In the genomic region with DNA sequence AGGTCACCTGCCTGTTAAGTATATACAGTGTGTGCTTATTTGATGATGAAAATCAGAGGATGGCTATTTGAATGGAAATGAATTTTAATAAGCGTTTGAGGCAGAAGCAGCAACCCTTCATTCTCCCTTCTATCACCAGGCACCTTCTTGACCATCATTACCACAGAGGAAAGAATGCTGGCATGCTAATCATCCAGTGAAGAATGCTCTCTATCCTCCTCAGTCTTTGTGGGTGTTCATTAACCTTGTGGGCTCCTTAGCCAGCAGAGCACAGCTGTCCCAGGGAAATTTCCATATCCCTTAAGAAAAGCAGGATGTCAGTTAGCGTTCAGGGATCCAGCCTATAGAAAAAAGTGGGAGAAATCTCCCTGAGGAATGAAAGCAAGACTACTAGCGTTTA, we compare ENCODE assay signal across 1 cellular context.
TF ChIP-seq lines count a peak whose summit lies in the region.

No MANE protein-coding gene starts in this region.

TF ChIP-seq in GM23338, 12 proteins besides CTCF, POLR2A, EP300 and RAD21 (continued from another document):
- TF ChIP-seq ZNF462 (CRISPR knock-in tag; IDR thresholded peaks at IDR 0.05) (peak; percentile 95), EZH2phosphoT487 (IDR thresholded peaks at IDR 0.05; ENCODE audit: unreplicated experiment) (no peak), ZNF114 (CRISPR knock-in tag; IDR thresholded peaks at IDR 0.05) (no peak), POLR2AphosphoS5 (IDR thresholded peaks at IDR 0.05; ENCODE audit: low read depth) (0 out of 2 replicates have a peak, but pooled peaks have one; percentile 18), NANOG (IDR thresholded peaks at IDR 0.05; ENCODE audit: borderline replicate concordance) (0 out of 2 replicates have a peak, but pooled peaks have one; percentile 41)
- TF ChIP-seq, protein P1, sequence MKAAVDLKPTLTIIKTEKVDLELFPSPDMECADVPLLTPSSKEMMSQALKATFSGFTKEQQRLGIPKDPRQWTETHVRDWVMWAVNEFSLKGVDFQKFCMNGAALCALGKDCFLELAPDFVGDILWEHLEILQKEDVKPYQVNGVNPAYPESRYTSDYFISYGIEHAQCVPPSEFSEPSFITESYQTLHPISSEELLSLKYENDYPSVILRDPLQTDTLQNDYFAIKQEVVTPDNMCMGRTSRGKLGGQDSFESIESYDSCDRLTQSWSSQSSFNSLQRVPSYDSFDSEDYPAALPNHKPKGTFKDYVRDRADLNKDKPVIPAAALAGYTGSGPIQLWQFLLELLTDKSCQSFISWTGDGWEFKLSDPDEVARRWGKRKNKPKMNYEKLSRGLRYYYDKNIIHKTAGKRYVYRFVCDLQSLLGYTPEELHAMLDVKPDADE (IDR thresholded peaks at IDR 0.05), result no peak
TF ChIP-seq in GM23338: peak in this region for 3.
